Comparison of ENCODE assay signal across 1 cellular context in the genomic region with DNA sequence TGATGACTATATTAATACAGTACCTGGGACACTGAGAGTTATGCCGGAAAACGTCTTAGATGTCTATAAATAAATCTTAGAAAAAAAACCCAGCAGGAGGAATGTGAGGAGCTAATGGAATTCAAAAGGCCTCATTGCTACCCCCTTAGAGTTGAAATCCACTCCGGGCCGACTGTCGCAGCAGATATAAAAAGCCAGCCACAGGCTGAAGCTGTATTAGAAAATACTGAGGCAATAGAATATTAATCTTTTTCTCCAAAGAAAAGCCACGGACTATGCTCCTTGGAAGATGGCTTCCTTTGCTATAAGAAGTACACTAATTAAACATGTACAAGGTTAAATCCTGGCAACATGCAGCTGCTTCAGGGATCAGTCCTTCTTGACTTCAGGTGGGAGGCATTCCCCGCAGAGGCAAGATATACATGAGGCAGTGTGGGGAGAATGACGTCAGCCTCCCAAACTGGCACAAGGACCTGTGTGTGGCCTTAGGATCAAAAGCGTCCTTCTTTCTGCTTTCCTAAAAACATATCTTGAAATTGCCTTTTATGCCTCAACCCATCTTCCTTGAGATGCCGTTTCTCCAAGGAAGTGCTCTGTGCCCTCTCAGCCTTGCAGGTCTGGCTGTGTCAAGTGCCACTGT.
TF ChIP-seq lines count a peak whose summit lies in the region.

No MANE protein-coding gene starts in this region.

TF ChIP-seq in SK-N-SH, 30 proteins besides CTCF, POLR2A, EP300 and RAD21 (continued from another document):
- TF ChIP-seq, protein P1, sequence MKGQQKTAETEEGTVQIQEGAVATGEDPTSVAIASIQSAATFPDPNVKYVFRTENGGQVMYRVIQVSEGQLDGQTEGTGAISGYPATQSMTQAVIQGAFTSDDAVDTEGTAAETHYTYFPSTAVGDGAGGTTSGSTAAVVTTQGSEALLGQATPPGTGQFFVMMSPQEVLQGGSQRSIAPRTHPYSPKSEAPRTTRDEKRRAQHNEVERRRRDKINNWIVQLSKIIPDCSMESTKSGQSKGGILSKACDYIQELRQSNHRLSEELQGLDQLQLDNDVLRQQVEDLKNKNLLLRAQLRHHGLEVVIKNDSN (IDR thresholded peaks at IDR 0.05; ENCODE audit: borderline replicate concordance, low read depth) = no peak
- TF ChIP-seq MEF2A (IDR thresholded peaks at IDR 0.05; ENCODE audit: borderline replicate concordance, low read depth) (no peak), GABPA (IDR thresholded peaks at IDR 0.05; ENCODE audit: low read depth) (no peak), RXRA (IDR thresholded peaks at IDR 0.05; ENCODE audit: borderline replicate concordance, low read depth) (no peak), FOXJ3 (CRISPR knock-in tag; IDR thresholded peaks at IDR 0.05) (no peak), POLR2AphosphoS5 (IDR thresholded peaks at IDR 0.05; ENCODE audit: low read depth, low read length) (no peak), RCOR1 (IDR thresholded peaks at IDR 0.05; ENCODE audit: low read length) (no peak), TEAD4 (IDR thresholded peaks at IDR 0.05; ENCODE audit: borderline replicate concordance, insufficient read depth) (no peak), EZH2phosphoT487 (IDR thresholded peaks at IDR 0.05; ENCODE audit: borderline replicate concordance, low read depth) (no peak), FOSL2 (IDR thresholded peaks at IDR 0.05; ENCODE audit: borderline replicate concordance, low read depth) (no peak)
- TF ChIP-seq, protein P2, sequence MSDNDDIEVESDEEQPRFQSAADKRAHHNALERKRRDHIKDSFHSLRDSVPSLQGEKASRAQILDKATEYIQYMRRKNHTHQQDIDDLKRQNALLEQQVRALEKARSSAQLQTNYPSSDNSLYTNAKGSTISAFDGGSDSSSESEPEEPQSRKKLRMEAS (IDR thresholded peaks at IDR 0.05; ENCODE audit: low read depth) = no peak
- TF ChIP-seq, protein P3, sequence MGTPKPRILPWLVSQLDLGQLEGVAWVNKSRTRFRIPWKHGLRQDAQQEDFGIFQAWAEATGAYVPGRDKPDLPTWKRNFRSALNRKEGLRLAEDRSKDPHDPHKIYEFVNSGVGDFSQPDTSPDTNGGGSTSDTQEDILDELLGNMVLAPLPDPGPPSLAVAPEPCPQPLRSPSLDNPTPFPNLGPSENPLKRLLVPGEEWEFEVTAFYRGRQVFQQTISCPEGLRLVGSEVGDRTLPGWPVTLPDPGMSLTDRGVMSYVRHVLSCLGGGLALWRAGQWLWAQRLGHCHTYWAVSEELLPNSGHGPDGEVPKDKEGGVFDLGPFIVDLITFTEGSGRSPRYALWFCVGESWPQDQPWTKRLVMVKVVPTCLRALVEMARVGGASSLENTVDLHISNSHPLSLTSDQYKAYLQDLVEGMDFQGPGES (IDR thresholded peaks at IDR 0.05; ENCODE audit: low read depth, low read length) = no peak
- TF ChIP-seq, protein P4, sequence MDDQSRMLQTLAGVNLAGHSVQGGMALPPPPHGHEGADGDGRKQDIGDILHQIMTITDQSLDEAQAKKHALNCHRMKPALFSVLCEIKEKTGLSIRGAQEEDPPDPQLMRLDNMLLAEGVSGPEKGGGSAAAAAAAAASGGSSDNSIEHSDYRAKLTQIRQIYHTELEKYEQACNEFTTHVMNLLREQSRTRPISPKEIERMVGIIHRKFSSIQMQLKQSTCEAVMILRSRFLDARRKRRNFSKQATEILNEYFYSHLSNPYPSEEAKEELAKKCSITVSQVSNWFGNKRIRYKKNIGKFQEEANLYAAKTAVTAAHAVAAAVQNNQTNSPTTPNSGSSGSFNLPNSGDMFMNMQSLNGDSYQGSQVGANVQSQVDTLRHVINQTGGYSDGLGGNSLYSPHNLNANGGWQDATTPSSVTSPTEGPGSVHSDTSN (IDR thresholded peaks at IDR 0.05) = no peak
